23 cellular contexts compared by ENCODE assay signal in genomic region chrX:65993332-65993731, GRCh38. TPM values are rescaled to one million over a fixed set of nuclear protein-coding genes. Genes with fewer than 3 reads are reported as not detected.
"Had no signal": no experiment of that assay in that cellular context is flagged by ENCODE, and none has a peak within 500 bp of the region (broad histone marks: within the 10 kb centered on the region; RNA-seq: fewer than 3 reads in every experiment).

No MANE protein-coding gene starts in this region.

- ATAC-seq: esophagus mucosa, heart left ventricle, sciatic nerve, upper lobe of right lung had no signal

- H3K36me3 ChIP-seq: heart left ventricle, spleen, tibial nerve, upper lobe of right lung, vagina had no signal

- H3K4me3 ChIP-seq: heart left ventricle, spleen, tibial nerve, upper lobe of right lung, vagina had no signal

- H3K27me3 ChIP-seq: spleen, upper lobe of right lung, vagina had no signal

- H3K27ac ChIP-seq: heart left ventricle, tibial nerve, upper lobe of right lung, vagina had no signal

- H3K9me3 ChIP-seq: heart left ventricle, spleen, tibial nerve, upper lobe of right lung, vagina had no signal

- FAIRE-seq: endometrium, frontal cortex, islet of Langerhans had no signal

- H3K4me1 ChIP-seq: upper lobe of right lung, vagina had no signal

- DNase-seq: effector memory CD4-positive, alpha-beta T cell; heart left ventricle; hippocampal formation; kidney glomerular epithelial cell; mesendoderm; naive B cell; spleen; stimulated activated CD4-positive, alpha-beta T cell treated with anti-CD3 and anti-CD28 coated beads, Interleukin-15, amount 100 ng/mL, for 24 hours; stimulated activated naive CD4-positive, alpha-beta T cell treated with Interleukin-2 at 50 U/mL for 16 hours; upper lobe of right lung had no signal

RNA-seq across cellular contexts. Expression of gene VSIG4, which starts 46.5 kb away (rescaled TPM):
- total RNA-seq: fibroblast of lung, glomerular endothelial cell, lung microvascular endothelial cell, osteocyte, pulmonary artery endothelial cell had no signal
- polyA plus RNA-seq: fibroblast of lung, neural cell had no signal
